8 cellular contexts compared by ENCODE assay signal in genomic region chr19:11094520-11094894, GRCh38. TPM values are rescaled to one million over a fixed set of nuclear protein-coding genes. Genes with fewer than 3 reads are reported as not detected.
DNase-seq lines count a peak whose midpoint lies in the region; ATAC-seq, FAIRE-seq and TF ChIP-seq lines count a peak whose summit lies in the region.

No MANE protein-coding gene starts in this region.

- peaks cover 95% of the 10 kb centered on the region for H3K79me2 ChIP-seq in SK-N-SH (ENCODE audit: insufficient read depth)

- peak overlapping the region; percentile 93 for H3K27ac Mint-ChIP-seq in activated naive CD8-positive, alpha-beta T cell treated with anti-CD3 and anti-CD28 coated beads for 36 hours

- no peak for ATAC-seq in SK-N-SH treated with all-trans-retinoic acid at 6 μM for 48 hours

- H3K27me3 ChIP-seq in SK-N-SH (ENCODE audit: insufficient read depth) (no peaks in the 10 kb centered on the region), subcutaneous abdominal adipose tissue (ENCODE audit: control insufficient read depth in 5 of 5, insufficient read depth in 4 of 5, low read length in 5 of 5) (no peaks in the 10 kb centered on the region)

- TF ChIP-seq EP300 in SK-N-SH (IDR thresholded peaks at IDR 0.05; ENCODE audit: borderline replicate concordance in 1 of 2, low read depth in 1 of 2, low read length in 1 of 2) = no peak

- H3K9me3 ChIP-seq in SK-N-SH (no peaks in the 10 kb centered on the region; the same call in 1 of the 2 replicates), kidney (ENCODE audit: control insufficient read depth in 1 of 2, low read length in 2 of 2) (no peaks in the 10 kb centered on the region), subcutaneous abdominal adipose tissue (ENCODE audit: control insufficient read depth in 5 of 5, low read length in 5 of 5) (peaks cover 0 to 2% (median 0%) of the 10 kb centered on the region in 5 donors)

- peaks cover 0 to 19% of the 10 kb centered on the region in 2 experiments for H3K36me3 ChIP-seq in SK-N-SH (replicated peaks in 1 of 2; ENCODE audit: control insufficient read depth in 1 of 2, insufficient read depth in 2 of 2, low read length in 1 of 2)
- no peaks in the 10 kb centered on the region for H3K36me3 ChIP-seq in kidney (ENCODE audit: control insufficient read depth in 1 of 2, insufficient read depth in 2 of 2, low read length in 2 of 2)
- peaks cover 0 to 7% (median 0%) of the 10 kb centered on the region in 5 donors for H3K36me3 ChIP-seq in subcutaneous abdominal adipose tissue (ENCODE audit: control insufficient read depth in 5 of 5, insufficient read depth in 5 of 5, low read length in 5 of 5)

- no peak overlapping the region for H2AFZ ChIP-seq in SK-N-SH (ENCODE audit: low read depth)

- peaks cover 4% of the 10 kb centered on the region for H3K9me3 Mint-ChIP-seq in activated naive CD8-positive, alpha-beta T cell treated with anti-CD3 and anti-CD28 coated beads for 36 hours

- DNase-seq in SK-N-SH (no peak), kidney (no peak), erythroblast (lab: John Stamatoyannopoulos, UW) (no peak), NCI-H446 (lab: John Stamatoyannopoulos, UW) (no peak), T-helper 9 cell (no peak)
- DNase-seq in activated naive CD8-positive, alpha-beta T cell treated with anti-CD3 and anti-CD28 coated beads for 36 hours = no peak

- H3K27me3 Mint-ChIP-seq in activated naive CD8-positive, alpha-beta T cell treated with anti-CD3 and anti-CD28 coated beads for 36 hours = no peaks in the 10 kb centered on the region

- peaks cover 43% of the 10 kb centered on the region for H3K4me1 Mint-ChIP-seq in activated naive CD8-positive, alpha-beta T cell treated with anti-CD3 and anti-CD28 coated beads for 36 hours

- H3F3A ChIP-seq in SK-N-SH (replicated peaks; ENCODE audit: insufficient read depth) = peaks cover 49% of the 10 kb centered on the region

- 0 out of 4 replicates have a peak overlapping the region, but pooled peaks of 1 of the 2 experiments have one; percentile 7 for H3K4me3 ChIP-seq in SK-N-SH (ENCODE audit: low read depth in 2 of 2, low read length in 1 of 2)
- H3K4me3 ChIP-seq in kidney (ENCODE audit: low read length in 2 of 2) = peak overlapping the region in 1 of 2 donors; percentile 29
- peak overlapping the region in 2 of 5 donors; percentile 3 to 17 for H3K4me3 ChIP-seq in subcutaneous abdominal adipose tissue (ENCODE audit: low read depth in 1 of 5, low read length in 5 of 5)

- TF ChIP-seq CTCF in SK-N-SH (IDR thresholded peaks at IDR 0.05) = no peak
- no peak for TF ChIP-seq CTCF in kidney (IDR thresholded peaks at IDR 0.05; ENCODE audit: borderline replicate concordance, extremely low read depth, insufficient read depth)

- H4K20me1 ChIP-seq in SK-N-SH (ENCODE audit: insufficient read depth) = no peaks in the 10 kb centered on the region; the same call in 1 of the 2 replicates

- H3K4me3 Mint-ChIP-seq in activated naive CD8-positive, alpha-beta T cell treated with anti-CD3 and anti-CD28 coated beads for 36 hours = peak overlapping the region; percentile 57

- WGBS in SK-N-SH (ENCODE audit: low lambda C conversion rate) = 96% methylated on average over 3 of the region's 4 CpGs

- TF ChIP-seq POLR2A in erythroblast (IDR thresholded peaks at IDR 0.05; ENCODE audit: low read length) = no peak

- TF ChIP-seq RAD21 in SK-N-SH (IDR thresholded peaks at IDR 0.05; ENCODE audit: low read length) = no peak

- intact Hi-C loops in kidney (cut with DNase I) = no loop called here

- no peaks in the 10 kb centered on the region for H3K9me2 ChIP-seq in SK-N-SH

- CTCF ChIA-PET in SK-N-SH (lab: Yijun Ruan, JAX) = interaction anchor here (0.6 to 1.3 kb wide), 4 partner anchors 9 to 109 kb away, joined by 3 to 7 read pairs (median 4); no protein-coding TSS in a partner anchor

- peak overlapping the region; percentile 58 for H3K4me2 ChIP-seq in SK-N-SH

- H3K9ac ChIP-seq in SK-N-SH = peak overlapping the region; percentile 41; the same call in 1 of the 2 replicates
- H3K9ac ChIP-seq in kidney (ENCODE audit: low read length in 2 of 2) = peak overlapping the region; percentile 5 to 66
- peak overlapping the region in 2 of 5 donors; percentile 47 to 63 for H3K9ac ChIP-seq in subcutaneous abdominal adipose tissue (ENCODE audit: low read length in 5 of 5)

- H3K27ac ChIP-seq in SK-N-SH (ENCODE audit: low read depth in 2 of 2, low read length in 1 of 2) = peak overlapping the region in 1 of 2 experiments; percentile 78; a peak in 2 of 4 replicates
- H3K27ac ChIP-seq in kidney (ENCODE audit: low read depth in 2 of 2, low read length in 2 of 2) = peak overlapping the region; percentile 79 to 82
- peak overlapping the region; percentile 93 for H3K27ac ChIP-seq in subcutaneous abdominal adipose tissue (ENCODE audit: low read depth, low read length)

- no peak for FAIRE-seq in kidney (lab: Jason Lieb, UNC)

- H3K4me1 ChIP-seq in SK-N-SH (ENCODE audit: control insufficient read depth in 1 of 2, insufficient read depth in 2 of 2, low read depth in 1 of 2, low read length in 1 of 2) = peaks cover 4 to 28% of the 10 kb centered on the region in 2 experiments; a peak in 3 of 4 replicates
- peaks cover 11 to 13% of the 10 kb centered on the region in 2 donors for H3K4me1 ChIP-seq in kidney (ENCODE audit: control insufficient read depth in 1 of 2, insufficient read depth in 1 of 2, low read depth in 1 of 2, low read length in 2 of 2)
- peaks cover 6 to 59% (median 49%) of the 10 kb centered on the region in 5 donors for H3K4me1 ChIP-seq in subcutaneous abdominal adipose tissue (ENCODE audit: control insufficient read depth in 5 of 5, insufficient read depth in 5 of 5, low read length in 5 of 5)

- H3K36me3 Mint-ChIP-seq in activated naive CD8-positive, alpha-beta T cell treated with anti-CD3 and anti-CD28 coated beads for 36 hours = peaks cover 81% of the 10 kb centered on the region

- POLR2A ChIA-PET in SK-N-SH (lab: Yijun Ruan, JAX) = no interaction called here

TF ChIP-seq in SK-N-SH, 30 proteins besides CTCF, POLR2A, EP300 and RAD21 (continues in another document):
- no peak for TF ChIP-seq PBX3 (IDR thresholded peaks at IDR 0.05)
- TF ChIP-seq TCF12 (IDR thresholded peaks at IDR 0.05) = no peak
- TF ChIP-seq FOXM1 (IDR thresholded peaks at IDR 0.05; ENCODE audit: low read depth) = no peak
- no peak for TF ChIP-seq NFIC (IDR thresholded peaks at IDR 0.05; ENCODE audit: borderline replicate concordance)
- TF ChIP-seq FOSL2 (IDR thresholded peaks at IDR 0.05; ENCODE audit: borderline replicate concordance, low read depth) = no peak

TF ChIP-seq in SK-N-SH treated with all-trans-retinoic acid at 6 μM for 48 hours, 23 proteins besides CTCF, POLR2A, EP300 and RAD21 (continues in another document):
- TF ChIP-seq ZNF70 (CRISPR knock-in tag; IDR thresholded peaks at IDR 0.05) = no peak
- TF ChIP-seq ARNTL (CRISPR knock-in tag; IDR thresholded peaks at IDR 0.05; ENCODE audit: borderline replicate concordance, low read depth) = no peak
- TF ChIP-seq ESRRG (CRISPR knock-in tag; IDR thresholded peaks at IDR 0.05) = no peak
- TF ChIP-seq RARB (CRISPR knock-in tag; IDR thresholded peaks at IDR 0.05) = no peak
- TF ChIP-seq GLIS3 (CRISPR knock-in tag; IDR thresholded peaks at IDR 0.05) = no peak
- TF ChIP-seq OSR1 (CRISPR knock-in tag; IDR thresholded peaks at IDR 0.05) = no peak
- no peak for TF ChIP-seq PPARA (CRISPR knock-in tag; IDR thresholded peaks at IDR 0.05; ENCODE audit: borderline replicate concordance)
- TF ChIP-seq, protein P1, sequence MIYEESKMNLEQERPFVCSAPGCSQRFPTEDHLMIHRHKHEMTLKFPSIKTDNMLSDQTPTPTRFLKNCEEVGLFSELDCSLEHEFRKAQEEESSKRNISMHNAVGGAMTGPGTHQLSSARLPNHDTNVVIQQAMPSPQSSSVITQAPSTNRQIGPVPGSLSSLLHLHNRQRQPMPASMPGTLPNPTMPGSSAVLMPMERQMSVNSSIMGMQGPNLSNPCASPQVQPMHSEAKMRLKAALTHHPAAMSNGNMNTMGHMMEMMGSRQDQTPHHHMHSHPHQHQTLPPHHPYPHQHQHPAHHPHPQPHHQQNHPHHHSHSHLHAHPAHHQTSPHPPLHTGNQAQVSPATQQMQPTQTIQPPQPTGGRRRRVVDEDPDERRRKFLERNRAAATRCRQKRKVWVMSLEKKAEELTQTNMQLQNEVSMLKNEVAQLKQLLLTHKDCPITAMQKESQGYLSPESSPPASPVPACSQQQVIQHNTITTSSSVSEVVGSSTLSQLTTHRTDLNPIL (CRISPR knock-in tag; IDR thresholded peaks at IDR 0.05; ENCODE audit: low read depth) = no peak
- no peak for TF ChIP-seq ZC3H10 (CRISPR knock-in tag; IDR thresholded peaks at IDR 0.05)
- TF ChIP-seq CSDC2 (CRISPR knock-in tag; IDR thresholded peaks at IDR 0.05) = no peak
- TF ChIP-seq BACH2 (CRISPR knock-in tag; IDR thresholded peaks at IDR 0.05; ENCODE audit: borderline replicate concordance) = no peak
- no peak for TF ChIP-seq ZNF565 (CRISPR knock-in tag; conservative IDR thresholded peaks at IDR 0.05; ENCODE audit: low read depth)
- no peak for TF ChIP-seq ZNF8 (CRISPR knock-in tag; IDR thresholded peaks at IDR 0.05)
- no peak for TF ChIP-seq TOX (CRISPR knock-in tag; IDR thresholded peaks at IDR 0.05; ENCODE audit: borderline replicate concordance)
- TF ChIP-seq POU6F1 (CRISPR knock-in tag; IDR thresholded peaks at IDR 0.05; ENCODE audit: borderline replicate concordance, low read depth) = no peak

RNA-seq across cellular contexts. Expression of gene LDLR, which starts 5.2 kb away (rescaled TPM):
- polyA plus RNA-seq in SK-N-SH (2012; rRNA removed) (20.7 and 25.1 TPM in 2 replicates), kidney (ENCODE audit: insufficient read depth, low read depth, low replicate concordance) (17.6 TPM)
- polyA plus RNA-seq in SK-N-SH (2012; cell fraction: cytosol; rRNA removed) = 12.1 and 14.9 TPM in 2 replicates
- polyA plus RNA-seq in SK-N-SH (2012; cell fraction: nucleus; rRNA removed) = 26.4 and 31.2 TPM in 2 replicates
- total RNA-seq in activated naive CD8-positive, alpha-beta T cell treated with anti-CD3 and anti-CD28 coated beads for 36 hours = 10 to 100 TPM; 67.3 to 68.8 TPM
- total RNA-seq in kidney = 42.4 TPM
